In the genomic region with DNA sequence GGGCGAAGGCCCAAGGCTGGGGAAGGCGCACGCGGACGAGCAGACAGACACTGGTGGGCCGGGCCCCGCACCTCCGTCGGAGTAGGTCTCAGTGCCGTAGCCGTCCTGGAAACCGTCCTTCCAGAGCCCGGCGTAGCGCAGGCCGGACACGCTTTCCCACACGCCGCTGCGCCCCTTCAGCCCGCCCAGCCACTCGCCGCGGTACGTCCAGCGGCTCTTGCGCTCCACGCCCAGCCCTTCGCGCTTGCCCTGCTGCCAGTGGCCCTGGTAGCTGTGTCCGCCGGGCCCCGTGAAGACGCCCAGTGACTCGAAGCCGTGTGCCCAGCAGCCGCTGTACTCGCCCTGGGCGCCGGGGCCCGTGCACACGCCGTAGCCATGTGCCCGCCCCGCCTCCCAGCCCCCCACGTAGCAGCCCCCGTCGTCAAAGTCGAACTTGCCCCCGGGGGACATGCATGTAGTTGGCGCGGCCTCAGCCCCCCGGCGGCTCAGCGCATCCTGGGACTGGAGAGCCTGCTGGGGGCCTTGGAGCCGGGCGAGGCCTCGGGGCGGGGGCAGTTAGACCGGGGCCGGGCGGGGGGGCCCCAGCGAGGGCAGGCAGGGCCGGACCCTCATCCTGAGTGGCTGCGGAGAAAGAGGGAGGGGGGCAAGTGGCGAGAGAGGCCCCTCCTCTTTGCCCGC, we compare ENCODE assay signal across 12 cellular contexts. TPM values are rescaled to one million over a fixed set of nuclear protein-coding genes. Genes with fewer than 3 reads are reported as not detected.
DNase-seq lines count a peak whose midpoint lies in the region; ATAC-seq and TF ChIP-seq lines count a peak whose summit lies in the region.
"Had no signal": no experiment of that assay in that cellular context is flagged by ENCODE, and none has a peak within 500 bp of the region (broad histone marks: within the 10 kb centered on the region; RNA-seq: fewer than 3 reads in every experiment).

No MANE protein-coding gene starts in this region.

- H3K9me3 Mint-ChIP-seq in activated CD4-positive, alpha-beta T cell treated with anti-CD3 and anti-CD28 coated beads for 36 hours (ENCODE audit: low read depth) = no peaks in the 10 kb centered on the region

- peaks cover 14% of the 10 kb centered on the region for H3K4me1 Mint-ChIP-seq in activated CD4-positive, alpha-beta T cell treated with anti-CD3 and anti-CD28 coated beads for 36 hours

- H3K9me3 ChIP-seq in body of pancreas (no peaks in the 10 kb centered on the region), tibial nerve (no peaks in the 10 kb centered on the region)

- H3K4me1 ChIP-seq in body of pancreas (peaks cover 19% of the 10 kb centered on the region), tibial nerve (peaks cover 0 to 37% (median 15%) of the 10 kb centered on the region in 4 donors)

- TF ChIP-seq CTCF in body of pancreas (IDR thresholded peaks at IDR 0.05) (no peak), tibial nerve (IDR thresholded peaks at IDR 0.05) (no peak)

- 6 to 20% methylated on average over 20 to 61 of the region's 67 CpGs for WGBS in body of pancreas, 2 donors
- WGBS in tibial nerve, 2 donors = 2 to 3% methylated on average over 9 to 21 of the region's 67 CpGs

- H3K4me3 ChIP-seq in body of pancreas (no peak overlapping the region), tibial nerve (peak overlapping the region in 3 of 4 donors; percentile 19 to 38 (median 23))
- H3K4me3 ChIP-seq: BLaER1 treated with 17β-estradiol and CSF1 and Interleukin-3, amounts not matched to agents 10 nM and 100 nM had no signal

- peaks cover 44% of the 10 kb centered on the region for H3K27me3 Mint-ChIP-seq in activated CD4-positive, alpha-beta T cell treated with anti-CD3 and anti-CD28 coated beads for 36 hours

- TF ChIP-seq EP300 in tibial nerve (IDR thresholded peaks at IDR 0.05) = no peak

- POLR2A ChIA-PET in activated CD4-positive, alpha-beta T cell treated with anti-CD3 and anti-CD28 coated beads for 36 hours (lab: Charles Lee) = no interaction called here

- H3K36me3 Mint-ChIP-seq in activated CD4-positive, alpha-beta T cell treated with anti-CD3 and anti-CD28 coated beads for 36 hours (ENCODE audit: low read depth) = no peaks in the 10 kb centered on the region

- no peak overlapping the region for H3K4me3 Mint-ChIP-seq in activated CD4-positive, alpha-beta T cell treated with anti-CD3 and anti-CD28 coated beads for 36 hours

- no peak for DNase-seq in activated CD4-positive, alpha-beta T cell treated with anti-CD3 and anti-CD28 coated beads for 36 hours
- DNase-seq in activated CD4-positive, alpha-beta T cell treated with anti-CD3 and anti-CD28 coated beads for 4 hours = no peak
- DNase-seq in body of pancreas = peak in 2 of 4 donors; percentile 36 to 41
- peak; percentile 42 for DNase-seq in left lobe of liver (ENCODE audit: low spot score)
- DNase-seq in tibial nerve (ENCODE audit: low spot score in 2 of 2) = no peak
- no peak for DNase-seq in activated gamma-delta T cell treated with Interleukin-2 at 50 U/mL for 16 hours
- DNase-seq in erythroblast (lab: John Stamatoyannopoulos, UW) = no peak
- DNase-seq: stimulated activated CD4-positive, alpha-beta T cell treated with anti-CD3 and anti-CD28 coated beads, Interleukin-2, amount 100 ng/mL, for 24 hours had no signal

- intact Hi-C loops in activated CD4-positive, alpha-beta T cell treated with anti-CD3 and anti-CD28 coated beads for 36 hours (cut with DNase I, micrococcal nuclease) = no loop called here
- intact Hi-C loops in body of pancreas (cut with DNase I) = no loop called here

- ATAC-seq in activated CD4-positive, alpha-beta T cell treated with anti-CD3 and anti-CD28 coated beads for 36 hours = peak; percentile 27
- ATAC-seq in body of pancreas (peak; percentile 58), left lobe of liver (peak; percentile 51), HG03196 (IDR thresholded peaks at IDR 0.05; ENCODE audit: unreplicated experiment) (no peak)

- H3K27ac ChIP-seq in body of pancreas = no peak overlapping the region
- no peak overlapping the region for H3K27ac ChIP-seq in tibial nerve
- H3K27ac ChIP-seq: BLaER1 treated with 17β-estradiol and CSF1 and Interleukin-3, amounts not matched to agents 10 nM and 100 nM; epithelial cell of prostate had no signal

- CTCF ChIA-PET in activated CD4-positive, alpha-beta T cell treated with anti-CD3 and anti-CD28 coated beads for 36 hours (lab: Charles Lee) = no interaction called here

- peaks cover 0 to 28% of the 10 kb centered on the region in 2 donors for H3K27me3 ChIP-seq in body of pancreas
- peaks cover 0 to 92% of the 10 kb centered on the region in 2 donors for H3K27me3 ChIP-seq in tibial nerve

- no peak overlapping the region for H3K27ac Mint-ChIP-seq in activated CD4-positive, alpha-beta T cell treated with anti-CD3 and anti-CD28 coated beads for 36 hours

- no peaks in the 10 kb centered on the region for H3K36me3 ChIP-seq in body of pancreas (replicated peaks in 1 of 2; ENCODE audit: insufficient read depth in 1 of 2, low read depth in 2 of 2)
- H3K36me3 ChIP-seq in tibial nerve = no peaks in the 10 kb centered on the region
- H3K36me3 ChIP-seq: BLaER1 treated with 17β-estradiol and CSF1 and Interleukin-3, amounts not matched to agents 10 nM and 100 nM had no signal

- no peak for TF ChIP-seq POLR2A in body of pancreas (IDR thresholded peaks at IDR 0.05)
- TF ChIP-seq POLR2A in tibial nerve (IDR thresholded peaks at IDR 0.05) = no peak
- no peak for TF ChIP-seq POLR2A in erythroblast (IDR thresholded peaks at IDR 0.05; ENCODE audit: low read length)

RNA-seq across cellular contexts. Expression of gene JPH4, which starts 1.4 kb away (rescaled TPM):
- not detected for total RNA-seq in activated CD4-positive, alpha-beta T cell treated with anti-CD3 and anti-CD28 coated beads for 36 hours
- total RNA-seq in body of pancreas (under 1 TPM; 0.52 to 0.99 TPM), left lobe of liver (0.10 TPM), tibial nerve (1 to 10 TPM; 1.2 to 2.9 (median 2.2) TPM)
- total RNA-seq: T-helper 2 cell treated with Interferon-gamma antibody and Interleukin-4, amounts not matched to agents 100 ng/mL and 5 ng/mL, for 36 hours had no signal

RNA-seq across cellular contexts. Expression of gene AP1G2, which starts 9.6 kb away (rescaled TPM):
- 100 to 1,000 TPM; 162 to 166 TPM for total RNA-seq in activated CD4-positive, alpha-beta T cell treated with anti-CD3 and anti-CD28 coated beads for 36 hours
- total RNA-seq in body of pancreas (100 to 1,000 TPM; 150 to 237 TPM), left lobe of liver (19.3 TPM), tibial nerve (10 to 100 TPM; 30.2 to 76.8 (median 52.0) TPM)

RNA-seq across cellular contexts. Expression of gene THTPA, which starts 21.1 kb away (rescaled TPM):
- 1 to 10 TPM; 8.3 to 8.5 TPM for total RNA-seq in activated CD4-positive, alpha-beta T cell treated with anti-CD3 and anti-CD28 coated beads for 36 hours
- total RNA-seq in body of pancreas (10 to 100 TPM; 11.7 to 43.2 TPM), left lobe of liver (11.1 TPM), tibial nerve (10 to 100 TPM; 14.4 to 47.1 (median 25.2) TPM)

RNA-seq across cellular contexts. Expression of gene ZFHX2, which starts 25.6 kb away (rescaled TPM):
- 1 to 10 TPM; 1.0 to 1.3 TPM for total RNA-seq in activated CD4-positive, alpha-beta T cell treated with anti-CD3 and anti-CD28 coated beads for 36 hours
- 1 to 10 TPM in 1 of 2 donors, under 1 TPM in 1; 0.33 to 1.6 TPM for total RNA-seq in body of pancreas
- 0.81 TPM for total RNA-seq in left lobe of liver
- 1 to 10 TPM; 2.1 to 3.9 (median 2.6) TPM for total RNA-seq in tibial nerve

RNA-seq across cellular contexts. Expression of gene DHRS2, which starts 59.0 kb away (rescaled TPM):
- 1 to 10 TPM; 3.1 to 3.7 TPM for total RNA-seq in activated CD4-positive, alpha-beta T cell treated with anti-CD3 and anti-CD28 coated beads for 36 hours
- 1 to 10 TPM; 1.3 to 3.3 TPM for total RNA-seq in body of pancreas
- total RNA-seq in left lobe of liver = 6.2 TPM
- under 1 TPM in 1 of 4 donors, not detected in 3; 0.90 TPM for total RNA-seq in tibial nerve

Comparison
In these comparisons a context has a peak if more than half of its experiments do, and no peak if none do; other contexts are left out.
1. H3K4me3 ChIP-seq: peak in tibial nerve (3 of 4); none in body of pancreas (0 of 2).